In genomic region chr18:78895207-78896001, GRCh38 we compare ENCODE assay signal across 29 cellular contexts.
"Had no signal": no experiment of that assay in that cellular context is flagged by ENCODE, and none has a peak within 500 bp of the region (broad histone marks: within the 10 kb centered on the region; RNA-seq: fewer than 3 reads in every experiment).

No MANE protein-coding gene starts in this region.

- H3K4me1 ChIP-seq: ascending aorta, breast epithelium, colonic mucosa, esophagus squamous epithelium had no signal

- H3K9me3 ChIP-seq: ascending aorta, colonic mucosa had no signal

- H3K27me3 ChIP-seq: ascending aorta, breast epithelium, cardiac muscle cell, colonic mucosa had no signal

- H3K36me3 ChIP-seq: ascending aorta, breast epithelium, cardiac muscle cell, colonic mucosa, esophagus squamous epithelium, WERI-Rb-1 had no signal

- DNase-seq: activated B cell treated with CpG ODN at 0.5 μM for 24 hours; activated CD4-positive, alpha-beta T cell treated with anti-CD3 and anti-CD28 coated beads for 48 hours; activated CD4-positive, alpha-beta T cell treated with anti-CD3 and anti-CD28 coated beads, Interleukin-2, amount 50 U/mL, for 1 hour; activated CD4-positive, alpha-beta T cell treated with anti-CD3 and anti-CD28 coated beads, Interleukin-2, amount 50 U/mL, for 48 hours; activated CD8-positive, alpha-beta memory T cell treated with anti-CD3 and anti-CD28 coated beads for 24 hours; activated CD8-positive, alpha-beta memory T cell treated with anti-CD3 and anti-CD28 coated beads, Interleukin-2, amount 50 U/mL, for 4 hours; activated CD8-positive, alpha-beta T cell treated with anti-CD3 and anti-CD28 coated beads for 36 hours; activated gamma-delta T cell; activated naive CD4-positive, alpha-beta T cell; activated naive CD4-positive, alpha-beta T cell treated with anti-CD3 and anti-CD28 coated beads, Interleukin-2, amount 10 ng/mL, durations not matched to agents 7 days and 5 days; activated naive CD8-positive, alpha-beta T cell treated with anti-CD3 and anti-CD28 coated beads, Interleukin-2, amount 10 ng/mL, durations not matched to agents 7 days and 5 days; activated T-cell treated with anti-CD3 and anti-CD28 coated beads for 4 hours; activated T-cell treated with anti-CD3 and anti-CD28 coated beads, Interleukin-2, amount 50 U/mL, for 24 hours; activated T-cell treated with anti-CD3 and anti-CD28 coated beads, Interleukin-2, amount 50 U/mL, for 72 hours; central memory CD4-positive, alpha-beta T cell; cerebellar nuclear complex; colonic mucosa; effector memory CD4-positive, alpha-beta T cell; erythroblast; esophagus squamous epithelium; T-helper 1 cell; T-helper 17 cell; T1000; WERI-Rb-1 had no signal

- H3K27ac ChIP-seq: ascending aorta, breast epithelium, cardiac muscle cell, colonic mucosa, esophagus squamous epithelium, WERI-Rb-1 had no signal

- H3K4me3 ChIP-seq: ascending aorta, breast epithelium, cardiac muscle cell, colonic mucosa, esophagus squamous epithelium had no signal

- ATAC-seq: activated CD4-positive, CD25-positive, alpha-beta regulatory T cell treated with anti-CD3 and anti-CD28 coated beads, Interleukin-2, amount 50 U/mL, for 24 hours; activated CD8-positive, alpha-beta T cell treated with anti-CD3 and anti-CD28 coated beads for 36 hours; activated naive CD4-positive, alpha-beta T cell treated with anti-CD3 and anti-CD28 coated beads, Interleukin-2, amount 50 U/mL, for 72 hours; activated T-cell treated with anti-CD3 and anti-CD28 coated beads, Interleukin-2, amount 50 U/mL, for 72 hours; T-helper 17 cell had no signal
